14 cellular contexts compared by ENCODE assay signal in genomic region chr16:57131351-57131970, GRCh38. TPM values are rescaled to one million over a fixed set of nuclear protein-coding genes. Genes with fewer than 3 reads are reported as not detected.
DNase-seq lines count a peak whose midpoint lies in the region; ATAC-seq, FAIRE-seq and TF ChIP-seq lines count a peak whose summit lies in the region.
"Had no signal": no experiment of that assay in that cellular context is flagged by ENCODE, and none has a peak within 500 bp of the region (broad histone marks: within the 10 kb centered on the region; RNA-seq: fewer than 3 reads in every experiment).

No MANE protein-coding gene starts in this region.

- no peak overlapping the region for H3K4me2 ChIP-seq in mesendoderm (ENCODE audit: low read length)

- H3K27me3 ChIP-seq in mesendoderm (ENCODE audit: insufficient read depth, low read length, poor library complexity), result no peaks in the 10 kb centered on the region
- H3K27me3 ChIP-seq: adrenal gland, left lung had no signal

- H2BK120ac ChIP-seq in mesendoderm (ENCODE audit: low read depth, low read length), result no peak overlapping the region

- peaks cover 32 to 67% of the 10 kb centered on the region in 2 donors for H3K4me1 Mint-ChIP-seq in natural killer cell
- H3K4me1 Mint-ChIP-seq in natural killer cell treated with Interleukin-12 subunit alpha and Interleukin-12 subunit beta and Interleukin-15 and Interleukin-18, amount 100 ng/mL, for 72 hours (ENCODE audit: low read depth in 2 of 2), result peaks cover 27 to 47% of the 10 kb centered on the region in 2 donors
- H3K4me1 Mint-ChIP-seq in nephron progenitor cell, result peaks cover 24% of the 10 kb centered on the region
- no peaks in the 10 kb centered on the region for H3K4me1 Mint-ChIP-seq in glutamatergic neuron (ENCODE audit: low read depth, unreplicated experiment)

- H2BK5ac ChIP-seq in mesendoderm (ENCODE audit: low read length), result no peak overlapping the region

- no peak overlapping the region for H3K56ac ChIP-seq in mesendoderm (ENCODE audit: low read length)

- peak overlapping the region; percentile 74 to 85 for H3K27ac Mint-ChIP-seq in natural killer cell
- H3K27ac Mint-ChIP-seq in natural killer cell treated with Interleukin-12 subunit alpha and Interleukin-12 subunit beta and Interleukin-15 and Interleukin-18, amount 100 ng/mL, for 72 hours, result no peak overlapping the region
- peak overlapping the region; percentile 95 for H3K27ac Mint-ChIP-seq in nephron progenitor cell
- no peak overlapping the region for H3K27ac Mint-ChIP-seq in glutamatergic neuron (ENCODE audit: unreplicated experiment)

- FAIRE-seq in RCC 7860 (lab: Jason Lieb, UNC), result no peak
- FAIRE-seq: H1 had no signal

- H3K27me3 Mint-ChIP-seq in natural killer cell (ENCODE audit: low read depth in 2 of 2), result no peaks in the 10 kb centered on the region
- H3K27me3 Mint-ChIP-seq in natural killer cell treated with Interleukin-12 subunit alpha and Interleukin-12 subunit beta and Interleukin-15 and Interleukin-18, amount 100 ng/mL, for 72 hours, result no peaks in the 10 kb centered on the region
- no peaks in the 10 kb centered on the region for H3K27me3 Mint-ChIP-seq in nephron progenitor cell (ENCODE audit: low read depth, poor library complexity)
- H3K27me3 Mint-ChIP-seq in glutamatergic neuron (ENCODE audit: unreplicated experiment), result peaks cover 5% of the 10 kb centered on the region

- H3K36me3 ChIP-seq in mesendoderm (ENCODE audit: control insufficient read depth, insufficient read depth, low read length), result no peaks in the 10 kb centered on the region
- H3K36me3 ChIP-seq: adrenal gland had no signal

- no peak overlapping the region for H3K4ac ChIP-seq in mesendoderm (ENCODE audit: low read depth, low read length)

- H2BK15ac ChIP-seq in mesendoderm (replicated peaks; ENCODE audit: low read depth), result no peak overlapping the region

- H3K18ac ChIP-seq in mesendoderm (ENCODE audit: low read length), result no peak overlapping the region

- no CpG with 5 or more reads among the region's 17 CpGs for WGBS in mesendoderm (ENCODE audit: extremely low coverage, insufficient coverage, low lambda C conversion rate)

- no peaks in the 10 kb centered on the region for H3K9me3 Mint-ChIP-seq in natural killer cell
- H3K9me3 Mint-ChIP-seq in natural killer cell treated with Interleukin-12 subunit alpha and Interleukin-12 subunit beta and Interleukin-15 and Interleukin-18, amount 100 ng/mL, for 72 hours, result no peaks in the 10 kb centered on the region
- H3K9me3 Mint-ChIP-seq in nephron progenitor cell, result no peaks in the 10 kb centered on the region
- peaks cover 2% of the 10 kb centered on the region for H3K9me3 Mint-ChIP-seq in glutamatergic neuron (ENCODE audit: unreplicated experiment)

- DNase-seq in natural killer cell, result no peak
- DNase-seq in natural killer cell treated with Interleukin-12 subunit alpha and Interleukin-12 subunit beta and Interleukin-15 and Interleukin-18, amount 100 ng/mL, for 72 hours (ENCODE audit: low spot score), result no peak
- DNase-seq in cerebellar cortex (ENCODE audit: low spot score), result peak; percentile 13
- DNase-seq in nephron progenitor cell, result no peak
- no peak for DNase-seq in glutamatergic neuron
- no peak for DNase-seq in mesendoderm
- no peak for DNase-seq in NCI-H2227 treated with DMSO at 0.1 percent for 48 hours (lab: John Stamatoyannopoulos, UW)
- DNase-seq in RCC 7860 (ENCODE audit: low spot score), result no peak
- DNase-seq: activated CD4-positive, alpha-beta T cell treated with anti-CD3 and anti-CD28 coated beads, Interleukin-2, amount 50 U/mL, for 4 hours; adrenal gland; effector CD4-positive, alpha-beta T cell; stimulated activated CD4-positive, alpha-beta T cell treated with anti-CD3 and anti-CD28 coated beads, Interleukin-1b, Interleukin-23, amount 100 ng/mL, for 48 hours had no signal

- ATAC-seq in natural killer cell, result no peak
- no peak for ATAC-seq in natural killer cell treated with Interleukin-12 subunit alpha and Interleukin-12 subunit beta and Interleukin-15 and Interleukin-18, amount 100 ng/mL, for 72 hours

- H4K5ac ChIP-seq in mesendoderm (ENCODE audit: low read length), result no peak overlapping the region

- H3K79me1 ChIP-seq in mesendoderm (ENCODE audit: low read length), result no peaks in the 10 kb centered on the region

- no peak overlapping the region for H3K23ac ChIP-seq in mesendoderm (ENCODE audit: low read length)

- no peaks in the 10 kb centered on the region for H3K79me2 ChIP-seq in mesendoderm (ENCODE audit: control insufficient read depth, insufficient read depth, low read length)

- intact Hi-C loops in natural killer cell (cut with micrococcal nuclease), result no loop called here

- TF ChIP-seq CTCF in natural killer cell (IDR thresholded peaks at IDR 0.05), result no peak
- TF ChIP-seq CTCF in nephron progenitor cell (IDR thresholded peaks at IDR 0.05), result no peak
- TF ChIP-seq CTCF in glutamatergic neuron (IDR thresholded peaks at IDR 0.05; ENCODE audit: partially characterized antibody, unreplicated experiment), result no peak

- no peak overlapping the region for H2AK5ac ChIP-seq in mesendoderm (ENCODE audit: low read length)

- H3K36me3 Mint-ChIP-seq in natural killer cell (no peaks in the 10 kb centered on the region), nephron progenitor cell (ENCODE audit: low read depth) (no peaks in the 10 kb centered on the region), glutamatergic neuron (ENCODE audit: unreplicated experiment) (no peaks in the 10 kb centered on the region)
- no peaks in the 10 kb centered on the region for H3K36me3 Mint-ChIP-seq in natural killer cell treated with Interleukin-12 subunit alpha and Interleukin-12 subunit beta and Interleukin-15 and Interleukin-18, amount 100 ng/mL, for 72 hours

- H3K4me1 ChIP-seq in mesendoderm (ENCODE audit: control insufficient read depth, low read depth, low read length), result no peaks in the 10 kb centered on the region
- H3K4me1 ChIP-seq: adrenal gland had no signal

- H3K27ac ChIP-seq in mesendoderm (ENCODE audit: low read depth, low read length), result no peak overlapping the region
- H3K27ac ChIP-seq: adrenal gland, left lung had no signal

- H3K4me3 Mint-ChIP-seq in natural killer cell (no peak overlapping the region), nephron progenitor cell (no peak overlapping the region), glutamatergic neuron (ENCODE audit: unreplicated experiment) (no peak overlapping the region)
- H3K4me3 Mint-ChIP-seq in natural killer cell treated with Interleukin-12 subunit alpha and Interleukin-12 subunit beta and Interleukin-15 and Interleukin-18, amount 100 ng/mL, for 72 hours, result no peak overlapping the region

- no peak overlapping the region for H3K4me3 ChIP-seq in mesendoderm (ENCODE audit: low read length)
- H3K4me3 ChIP-seq: adrenal gland, left lung had no signal

- H3K9ac ChIP-seq in mesendoderm (ENCODE audit: low read length), result no peak overlapping the region

- H4K8ac ChIP-seq in mesendoderm (ENCODE audit: low read depth, low read length), result no peak overlapping the region

RNA-seq across cellular contexts. Expression of gene CPNE2, which starts 39.1 kb away (rescaled TPM):
- total RNA-seq in natural killer cell (1 to 10 TPM; 2.0 to 2.6 (median 2.4) TPM), glutamatergic neuron (ENCODE audit: unreplicated experiment) (3.4 TPM)
- total RNA-seq in natural killer cell treated with Interleukin-12 subunit alpha and Interleukin-12 subunit beta and Interleukin-15 and Interleukin-18, amount 100 ng/mL, for 72 hours, result under 1 TPM; 0.50 to 0.95 TPM
- 8.8 TPM for polyA plus RNA-seq in mesendoderm (2013, experiment 1 of 2)
- polyA plus RNA-seq in mesendoderm (2013, experiment 2 of 2), result 9.5 TPM

RNA-seq across cellular contexts. Expression of gene PSME3IP1, which starts 54.4 kb away (rescaled TPM):
- total RNA-seq in natural killer cell (100 to 1,000 TPM; 129 to 148 (median 133) TPM), glutamatergic neuron (ENCODE audit: unreplicated experiment) (124 TPM)
- 100 to 1,000 TPM; 117 to 121 TPM for total RNA-seq in natural killer cell treated with Interleukin-12 subunit alpha and Interleukin-12 subunit beta and Interleukin-15 and Interleukin-18, amount 100 ng/mL, for 72 hours
- 75.7 TPM for polyA plus RNA-seq in mesendoderm (2013, experiment 1 of 2)
- 77.7 TPM for polyA plus RNA-seq in mesendoderm (2013, experiment 2 of 2)

RNA-seq across cellular contexts. Expression of gene RSPRY1, which starts 54.7 kb away (rescaled TPM):
- total RNA-seq in natural killer cell (10 to 100 TPM; 22.6 to 26.6 (median 23.4) TPM), glutamatergic neuron (ENCODE audit: unreplicated experiment) (70.0 TPM)
- 10 to 100 TPM; 36.4 to 43.6 TPM for total RNA-seq in natural killer cell treated with Interleukin-12 subunit alpha and Interleukin-12 subunit beta and Interleukin-15 and Interleukin-18, amount 100 ng/mL, for 72 hours
- 33.0 TPM for polyA plus RNA-seq in mesendoderm (2013, experiment 1 of 2)
- 32.1 TPM for polyA plus RNA-seq in mesendoderm (2013, experiment 2 of 2)

Comparison
In these comparisons a context has a peak if more than half of its experiments do, and no peak if none do; other contexts are left out.
1. H3K27ac Mint-ChIP-seq: peak in natural killer cell (2 of 2) and nephron progenitor cell (single experiment); none in natural killer cell treated with Interleukin-12 subunit alpha and Interleukin-12 subunit beta and Interleukin-15 and Interleukin-18, amount 100 ng/mL, for 72 hours (0 of 2) and glutamatergic neuron (single experiment).